ENCODE assay signal across 11 cellular contexts in the genomic region with DNA sequence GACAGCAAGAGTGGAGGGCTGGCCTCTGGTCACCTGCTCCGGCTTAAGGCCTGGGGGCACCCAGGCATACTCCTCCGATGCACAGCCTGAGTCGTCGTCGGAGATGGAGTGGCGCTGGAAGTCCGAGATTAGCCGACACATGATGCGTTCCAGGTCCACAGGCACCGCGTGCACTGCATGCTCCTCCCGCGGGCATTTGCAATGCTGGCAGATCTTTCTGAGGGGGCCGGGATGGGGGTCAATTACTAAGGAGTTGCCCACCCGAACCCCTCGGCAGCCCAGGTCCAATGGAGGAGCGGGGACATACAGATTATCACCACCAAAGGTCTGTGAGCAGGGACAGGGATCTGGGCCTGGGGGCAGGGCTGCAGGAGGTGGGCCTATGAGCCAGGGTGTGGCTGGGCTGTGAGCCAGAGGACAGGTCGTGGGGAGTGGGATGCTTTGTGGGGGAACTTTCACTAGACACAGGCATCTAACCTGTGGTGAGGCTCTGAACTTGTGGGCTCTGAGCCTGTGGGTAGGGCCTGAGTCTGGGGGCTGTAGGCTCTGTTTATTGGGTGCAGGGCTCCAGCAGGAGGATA. TPM values are rescaled to one million over a fixed set of nuclear protein-coding genes. Genes with fewer than 3 reads are reported as not detected.
DNase-seq lines count a peak whose midpoint lies in the region; ATAC-seq and TF ChIP-seq lines count a peak whose summit lies in the region.
"Had no signal": no experiment of that assay in that cellular context is flagged by ENCODE, and none has a peak within 500 bp of the region (broad histone marks: within the 10 kb centered on the region; RNA-seq: fewer than 3 reads in every experiment).

No MANE protein-coding gene starts in this region.

- ATAC-seq in HG02642 (IDR thresholded peaks at IDR 0.05; ENCODE audit: poor library complexity, unreplicated experiment), result no peak
- no peak for ATAC-seq in left lobe of liver

- POLR2A ChIA-PET in HEK293 (lab: Yijun Ruan, JAX), result interaction anchor here (0.9 to 2.8 kb wide), 6 partner anchors 12 to 104 kb away, joined by 3 to 18 read pairs (median 5); a partner anchor contains a TSS

- CTCF ChIA-PET in HEK293 (lab: Yijun Ruan, JAX), result interaction anchor here (0.6 to 1.1 kb wide), 3 partner anchors 9 to 1656 kb away, joined by 3 to 5 read pairs (median 3); no protein-coding TSS in a partner anchor

- H3K4me3 Mint-ChIP-seq in chondrocyte (ENCODE audit: unreplicated experiment) (peak overlapping the region; percentile 66), nephron (peak overlapping the region; percentile 78 to 83 (median 80))

- H3K27ac ChIP-seq in ACC112 (ENCODE audit: low read depth, low read length), result no peak overlapping the region
- H3K27ac ChIP-seq in HEK293 (ENCODE audit: extremely low read depth, low read depth, low read length), result no peak overlapping the region
- H3K27ac ChIP-seq: SJCRH30 had no signal

- H3K9me3 Mint-ChIP-seq in chondrocyte (ENCODE audit: low read depth) (peaks cover 3% of the 10 kb centered on the region), nephron (peaks cover 15% of the 10 kb centered on the region)
- H3K9me3 Mint-ChIP-seq: activated naive CD4-positive, alpha-beta T cell treated with anti-CD3 and anti-CD28 coated beads for 36 hours had no signal

- H3K27ac Mint-ChIP-seq in chondrocyte (ENCODE audit: unreplicated experiment) (peak overlapping the region; percentile 49), nephron (peak overlapping the region; percentile 56 to 81 (median 59))

- DNase-seq in chondrocyte (ENCODE audit: low spot score) (peak; percentile 86), A172 (ENCODE audit: low spot score) (no peak), NCI-H2196 treated with DMSO at 0.1 percent for 48 hours (lab: John Stamatoyannopoulos, UW; ENCODE audit: unreplicated experiment) (no peak), left lobe of liver (ENCODE audit: low spot score) (no peak)

- H3K4me1 Mint-ChIP-seq in chondrocyte (ENCODE audit: low read depth) (peaks cover 15% of the 10 kb centered on the region), nephron (peaks cover 4% of the 10 kb centered on the region)

- peaks cover 6% of the 10 kb centered on the region for H3K36me3 Mint-ChIP-seq in chondrocyte (ENCODE audit: low read depth)
- peaks cover 23% of the 10 kb centered on the region for H3K36me3 Mint-ChIP-seq in nephron (ENCODE audit: low read depth)

- no peaks in the 10 kb centered on the region for H3K9me3 ChIP-seq in HEK293 (ENCODE audit: control insufficient read depth, insufficient read depth, low read depth, low read length)
- H3K9me3 ChIP-seq: SJCRH30 had no signal

- no peaks in the 10 kb centered on the region for H3K27me3 ChIP-seq in ACC112 (ENCODE audit: insufficient read depth, low read length)
- H3K27me3 ChIP-seq: SJCRH30 had no signal

- H3K4me3 ChIP-seq in ACC112 (ENCODE audit: low read depth, low read length) (peak overlapping the region; percentile 38), HEK293 (ENCODE audit: low read depth, low read length) (0 out of 2 replicates have a peak overlapping the region, but pooled peaks have one; percentile 2)
- H3K4me3 ChIP-seq: SJCRH30 had no signal

- TF ChIP-seq CTCF in HEK293 (tag by site-specific recombination; IDR thresholded peaks at IDR 0.05), result no peak
- TF ChIP-seq CTCF in chondrocyte (IDR thresholded peaks at IDR 0.05), result no peak
- no peak for TF ChIP-seq CTCF in nephron (IDR thresholded peaks at IDR 0.05; ENCODE audit: unreplicated experiment in 3 of 3)

- H3K27me3 Mint-ChIP-seq in chondrocyte (ENCODE audit: low read depth), result no peaks in the 10 kb centered on the region
- H3K27me3 Mint-ChIP-seq in nephron (ENCODE audit: low read depth), result no peaks in the 10 kb centered on the region

- no peaks in the 10 kb centered on the region for H3K36me3 ChIP-seq in ACC112 (ENCODE audit: insufficient read depth, low read length)
- H3K36me3 ChIP-seq in HEK293 (ENCODE audit: control insufficient read depth in 2 of 2, insufficient read depth in 1 of 2, low read length in 2 of 2), result peaks cover 10 to 35% of the 10 kb centered on the region in 2 experiments; a peak in 2 of 3 replicates
- H3K36me3 ChIP-seq: SJCRH30 had no signal

- H3K4me1 ChIP-seq in ACC112 (ENCODE audit: control insufficient read depth, insufficient read depth, low read length, unreplicated experiment), result peaks cover 3% of the 10 kb centered on the region
- peaks cover 2% of the 10 kb centered on the region; the same call in 1 of the 2 replicates for H3K4me1 ChIP-seq in HEK293 (ENCODE audit: control insufficient read depth, insufficient read depth, low read length)
- H3K4me1 ChIP-seq: SJCRH30 had no signal

- H2AFZ ChIP-seq in ACC112 (ENCODE audit: low read length, unreplicated experiment), result no peak overlapping the region

- peaks cover 6% of the 10 kb centered on the region for H3K79me2 ChIP-seq in ACC112 (ENCODE audit: control insufficient read depth, insufficient read depth, low read length, unreplicated experiment)

TF ChIP-seq in HEK293, 187 proteins besides CTCF, POLR2A, EP300 and RAD21:
- peak; percentile 40; the same call in 1 of the 2 replicates for TF ChIP-seq KLF1 (tag by site-specific recombination; IDR thresholded peaks at IDR 0.05)
- 0 out of 2 replicates have a peak, but pooled peaks have one; percentile 10 for TF ChIP-seq ZFHX2 (tag by site-specific recombination; conservative IDR thresholded peaks at IDR 0.05)
- TF ChIP-seq EGR2 (tag by site-specific recombination; IDR thresholded peaks at IDR 0.05; ENCODE audit: low read depth), result peak; percentile 19; the same call in 1 of the 2 replicates
- TF ChIP-seq ZNF510 (tag by site-specific recombination; IDR thresholded peaks at IDR 0.05; ENCODE audit: insufficient replicate concordance), result no peak

RNA-seq across cellular contexts. Expression of a gene that starts 2.4 kb away (rescaled TPM):
- 7.2 to 8.2 TPM (median 7.5 TPM) in 3 replicates for total RNA-seq in chondrocyte
- total RNA-seq in A172 (2014; rRNA removed; shearing (Covaris generic)), result 2.8 and 2.9 TPM in 2 replicates
- total RNA-seq in left lobe of liver, result 4.5 TPM

RNA-seq across cellular contexts. Expression of a gene that starts 12.1 kb away (rescaled TPM):
- total RNA-seq in chondrocyte, result 120 to 203 TPM (median 187 TPM) in 3 replicates
- 70.3 and 80.8 TPM in 2 replicates for total RNA-seq in A172 (2014; rRNA removed; shearing (Covaris generic))
- total RNA-seq in left lobe of liver, result 11.7 TPM

RNA-seq across cellular contexts. Expression of a gene that starts 16.2 kb away (rescaled TPM):
- total RNA-seq in chondrocyte, result 0.87 to 1.5 TPM (median 1.4 TPM) in 3 replicates
- total RNA-seq in A172 (2014; rRNA removed; shearing (Covaris generic)), result 0.05 and 0.48 TPM in 2 replicates
- 0.10 TPM for total RNA-seq in left lobe of liver

RNA-seq across cellular contexts. Expression of a gene that starts 21.2 kb away (rescaled TPM):
- total RNA-seq in chondrocyte (1.6 to 3.5 TPM (median 2.9 TPM) in 3 replicates), left lobe of liver (27.7 TPM)
- total RNA-seq in A172 (2014; rRNA removed; shearing (Covaris generic)), result 0.36 and 1.8 TPM in 2 replicates

RNA-seq across cellular contexts. Expression of a gene that starts 49.3 kb away (rescaled TPM):
- total RNA-seq in chondrocyte (not detected in 3 replicates), left lobe of liver (not detected)
- not detected in 2 replicates for total RNA-seq in A172 (2014; rRNA removed; shearing (Covaris generic))
- total RNA-seq: M059J, SJCRH30 had no signal
